8 cellular contexts compared by ENCODE assay signal in the genomic region with DNA sequence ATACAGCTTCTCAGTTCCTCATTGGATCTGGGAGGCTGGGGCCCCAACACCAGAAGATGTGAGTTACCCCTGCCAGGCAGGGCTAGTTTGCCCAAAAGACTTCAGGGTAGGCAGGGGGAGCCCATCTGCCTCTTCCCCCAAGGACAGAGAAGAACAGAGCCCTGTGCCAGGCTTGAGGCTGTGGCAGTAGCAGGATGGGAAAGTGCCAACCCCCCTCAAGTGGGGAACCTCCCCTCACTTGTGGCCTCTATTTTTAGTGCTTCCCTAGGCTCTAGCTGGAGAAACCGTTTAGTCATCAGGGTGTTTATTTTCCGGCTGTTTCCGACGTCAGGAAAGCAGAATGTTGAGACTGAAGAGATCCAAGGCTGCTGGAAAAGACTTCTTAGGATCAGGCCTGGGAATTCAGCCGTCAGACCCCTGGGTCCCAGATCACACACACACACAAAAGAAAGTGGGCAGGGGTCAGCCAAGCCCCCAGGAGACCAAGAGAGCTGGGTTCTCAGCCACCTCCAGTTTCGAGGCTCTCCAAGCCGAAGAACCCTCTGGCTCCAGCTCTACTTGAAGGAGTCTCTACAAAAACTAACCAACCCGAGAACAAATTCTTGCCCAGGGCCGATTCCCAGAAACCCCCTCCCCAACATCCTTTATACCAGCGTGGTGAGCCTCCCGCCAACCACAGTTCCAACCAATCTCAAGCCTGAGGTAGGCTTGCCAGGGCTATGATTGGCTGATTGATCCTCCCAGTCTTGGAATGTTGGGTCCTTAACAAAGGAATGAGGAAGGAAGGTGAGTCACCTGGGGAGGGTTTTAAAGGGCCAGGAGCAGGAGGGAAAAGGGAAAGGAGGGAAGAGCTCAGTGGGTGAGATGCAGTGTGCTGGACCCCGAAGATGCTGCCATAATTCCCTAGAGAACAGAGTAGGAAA. TPM values are rescaled to one million over a fixed set of nuclear protein-coding genes. Genes with fewer than 3 reads are reported as not detected.
DNase-seq lines count a peak whose midpoint lies in the region; ATAC-seq and TF ChIP-seq lines count a peak whose summit lies in the region.

No MANE protein-coding gene starts in this region.

- no peak overlapping the region for H4K8ac ChIP-seq in neuronal stem cell (ENCODE audit: low read depth, low read length)

- no peak overlapping the region for H2BK120ac ChIP-seq in neuronal stem cell (ENCODE audit: low read depth, low read length)

- peak overlapping the region; percentile 80 to 87 (median 86) for H3K4me3 Mint-ChIP-seq in CD4-positive, CD25-positive, alpha-beta regulatory T cell
- H3K4me3 Mint-ChIP-seq in activated T-helper 2 cell treated with anti-CD3 and anti-CD28 coated beads, Interferon-gamma antibody, Interleukin-2, Interleukin-4, amounts not matched to agents 10 μg/mL and 5 μg/mL and 100 μg/mL, durations not matched to agents 14 hours and 24 hours and 36 hours (ENCODE audit: low read depth) = peak overlapping the region; percentile 8

- ATAC-seq in CD4-positive, CD25-positive, alpha-beta regulatory T cell (ENCODE audit: low read depth in 2 of 2) = no peak
- no peak for ATAC-seq in GM21576 (IDR thresholded peaks at IDR 0.05; ENCODE audit: unreplicated experiment)

- H3K4me2 ChIP-seq in KMS-11 = peak overlapping the region; percentile 96; the same call in 1 of the 2 replicates
- H3K4me2 ChIP-seq in neuronal stem cell (ENCODE audit: insufficient read depth, low read length, poor library complexity, severe bottlenecking) = no peak overlapping the region

- WGBS in neuronal stem cell (ENCODE audit: extremely low coverage in 2 of 2, insufficient read length in 2 of 2, insufficient replicate concordance in 1 of 2), 2 donors = no CpG with 5 or more reads among the region's 12 CpGs

- no peak for DNase-seq in CD4-positive, CD25-positive, alpha-beta regulatory T cell
- no peak for DNase-seq in activated T-helper 2 cell treated with anti-CD3 and anti-CD28 coated beads, Interferon-gamma antibody, Interleukin-2, Interleukin-4, amounts not matched to agents 10 μg/mL and 5 μg/mL and 100 μg/mL, durations not matched to agents 14 hours and 24 hours and 36 hours (ENCODE audit: low spot score)
- DNase-seq in glomerular endothelial cell (ENCODE audit: extremely low read depth, low read depth, low spot score) (peak; percentile 92), neuronal stem cell (ENCODE audit: low spot score) (no peak), COR-L47 (lab: John Stamatoyannopoulos, UW) (no peak), GM13977 (ENCODE audit: low spot score) (no peak)

- H3K4me1 Mint-ChIP-seq in CD4-positive, CD25-positive, alpha-beta regulatory T cell = peaks cover 18 to 75% (median 57%) of the 10 kb centered on the region in 4 donors
- peaks cover 57% of the 10 kb centered on the region for H3K4me1 Mint-ChIP-seq in activated T-helper 2 cell treated with anti-CD3 and anti-CD28 coated beads, Interferon-gamma antibody, Interleukin-2, Interleukin-4, amounts not matched to agents 10 μg/mL and 5 μg/mL and 100 μg/mL, durations not matched to agents 14 hours and 24 hours and 36 hours (ENCODE audit: low read depth)

- in situ Hi-C loops in GM13977 (cut with MboI; ENCODE audit: low pct_unique_long_range_greater_than_20kb, low sequenced_read_pairs, unreplicated experiment) = no loop called here

- H3K27ac ChIP-seq in CD4-positive, CD25-positive, alpha-beta regulatory T cell (ENCODE audit: insufficient read depth, low read length, poor library complexity, severe bottlenecking) = peak overlapping the region; percentile 99
- H3K27ac ChIP-seq in KMS-11 (peak overlapping the region; percentile 79; the same call in 1 of the 2 replicates), neuronal stem cell (replicated peaks; ENCODE audit: low read length) (no peak overlapping the region)

- H3K18ac ChIP-seq in neuronal stem cell (ENCODE audit: low read length) = no peak overlapping the region

- peak overlapping the region; percentile 0 for H2AK5ac ChIP-seq in neuronal stem cell (ENCODE audit: low read depth, low read length)

- no peaks in the 10 kb centered on the region for H3K79me1 ChIP-seq in neuronal stem cell (ENCODE audit: low read depth, low read length)

- TF ChIP-seq CTCF in KMS-11 (conservative IDR thresholded peaks at IDR 0.05; ENCODE audit: low read depth, low read length) (no peak), GM13977 (IDR thresholded peaks at IDR 0.05; ENCODE audit: extremely low read depth, insufficient read depth, missing control alignments) (no peak)

- no peaks in the 10 kb centered on the region for H3K9me3 ChIP-seq in CD4-positive, CD25-positive, alpha-beta regulatory T cell (ENCODE audit: control insufficient read depth in 2 of 2, low read length in 2 of 2)
- no peaks in the 10 kb centered on the region for H3K9me3 ChIP-seq in neuronal stem cell (replicated peaks in 1 of 2; ENCODE audit: control insufficient read depth in 2 of 2, insufficient read depth in 1 of 2, low read depth in 1 of 2, low read length in 2 of 2)

- peaks cover 25% of the 10 kb centered on the region for H3K79me2 ChIP-seq in KMS-11 (ENCODE audit: insufficient read depth, low read depth)

- H2BK12ac ChIP-seq in neuronal stem cell (ENCODE audit: low read length) = peak overlapping the region; percentile 82

- peak overlapping the region; percentile 3; the same call in 1 of the 2 replicates for H2AFZ ChIP-seq in KMS-11 (ENCODE audit: low read depth)
- H2AFZ ChIP-seq in neuronal stem cell (ENCODE audit: low read length) = peak overlapping the region; percentile 49

- no peaks in the 10 kb centered on the region for H3K36me3 ChIP-seq in CD4-positive, CD25-positive, alpha-beta regulatory T cell (ENCODE audit: control insufficient read depth, insufficient read depth, low read length)
- no peaks in the 10 kb centered on the region; the same call in 1 of the 2 replicates for H3K36me3 ChIP-seq in KMS-11 (ENCODE audit: insufficient read depth)
- H3K36me3 ChIP-seq in neuronal stem cell (replicated peaks in 1 of 2; ENCODE audit: control insufficient read depth in 2 of 2, insufficient read depth in 2 of 2, low read length in 2 of 2) = no peaks in the 10 kb centered on the region

- peak overlapping the region; percentile 19 for H2BK5ac ChIP-seq in neuronal stem cell (ENCODE audit: low read length)

- peak overlapping the region; percentile 100 for H3K27ac Mint-ChIP-seq in CD4-positive, CD25-positive, alpha-beta regulatory T cell
- peak overlapping the region; percentile 90 for H3K27ac Mint-ChIP-seq in activated T-helper 2 cell treated with anti-CD3 and anti-CD28 coated beads, Interferon-gamma antibody, Interleukin-2, Interleukin-4, amounts not matched to agents 10 μg/mL and 5 μg/mL and 100 μg/mL, durations not matched to agents 14 hours and 24 hours and 36 hours

- intact Hi-C loops in activated T-helper 2 cell treated with anti-CD3 and anti-CD28 coated beads, Interferon-gamma antibody, Interleukin-2, Interleukin-4, amounts not matched to agents 10 μg/mL and 5 μg/mL and 100 μg/mL, durations not matched to agents 14 hours and 24 hours and 36 hours (cut with micrococcal nuclease) = loop anchor here (5.0 to 10.0 kb wide), 5 partner anchors 69 to 1241 kb away; partner anchors contain the start of genes IQGAP3, PMF1 and SCAMP3

- no peak overlapping the region for H3K23ac ChIP-seq in neuronal stem cell (ENCODE audit: low read depth, low read length, poor library complexity)

- no peak overlapping the region for H3K9ac ChIP-seq in KMS-11
- H3K9ac ChIP-seq in neuronal stem cell (ENCODE audit: low read depth, low read length, poor library complexity) = no peak overlapping the region

- no peak overlapping the region for H3K14ac ChIP-seq in neuronal stem cell (ENCODE audit: low read length)

- H2BK15ac ChIP-seq in neuronal stem cell (ENCODE audit: low read length) = no peak overlapping the region

- H3K4me1 ChIP-seq in CD4-positive, CD25-positive, alpha-beta regulatory T cell (ENCODE audit: control insufficient read depth, insufficient read depth, low read length, poor library complexity, severe bottlenecking) = peaks cover 74% of the 10 kb centered on the region
- H3K4me1 ChIP-seq in KMS-11 (ENCODE audit: low read depth, poor library complexity, severe bottlenecking) (peaks cover 71% of the 10 kb centered on the region), neuronal stem cell (ENCODE audit: control insufficient read depth in 2 of 2, insufficient read depth in 1 of 2, low read depth in 1 of 2, low read length in 2 of 2) (peaks cover 22 to 35% of the 10 kb centered on the region in 2 donors)

- peaks cover 13% of the 10 kb centered on the region for H3K27me3 Mint-ChIP-seq in CD4-positive, CD25-positive, alpha-beta regulatory T cell
- no peaks in the 10 kb centered on the region for H3K27me3 Mint-ChIP-seq in activated T-helper 2 cell treated with anti-CD3 and anti-CD28 coated beads, Interferon-gamma antibody, Interleukin-2, Interleukin-4, amounts not matched to agents 10 μg/mL and 5 μg/mL and 100 μg/mL, durations not matched to agents 14 hours and 24 hours and 36 hours (ENCODE audit: low read depth)

- peak overlapping the region; percentile 56 for H3K4me3 ChIP-seq in CD4-positive, CD25-positive, alpha-beta regulatory T cell (ENCODE audit: low read depth, low read length)
- H3K4me3 ChIP-seq in KMS-11 (IDR thresholded peaks at IDR 0.05; ENCODE audit: insufficient read depth, low read depth, low read length) = no peak overlapping the region
- H3K4me3 ChIP-seq in neuronal stem cell (ENCODE audit: low read length in 2 of 2) = no peak overlapping the region

- no peak overlapping the region for H4K91ac ChIP-seq in neuronal stem cell (ENCODE audit: low read depth, low read length, poor library complexity)

- no peaks in the 10 kb centered on the region for H3K9me3 Mint-ChIP-seq in CD4-positive, CD25-positive, alpha-beta regulatory T cell
- H3K9me3 Mint-ChIP-seq in activated T-helper 2 cell treated with anti-CD3 and anti-CD28 coated beads, Interferon-gamma antibody, Interleukin-2, Interleukin-4, amounts not matched to agents 10 μg/mL and 5 μg/mL and 100 μg/mL, durations not matched to agents 14 hours and 24 hours and 36 hours = no peaks in the 10 kb centered on the region

- H3K4ac ChIP-seq in neuronal stem cell (ENCODE audit: low read length) = no peak overlapping the region

- H3K27me3 ChIP-seq in CD4-positive, CD25-positive, alpha-beta regulatory T cell (ENCODE audit: control insufficient read depth, insufficient read depth, low read length) = no peaks in the 10 kb centered on the region
- no peaks in the 10 kb centered on the region for H3K27me3 ChIP-seq in KMS-11 (ENCODE audit: insufficient read depth, low read depth)
- peaks cover 0 to 4% (median 0%) of the 10 kb centered on the region in 3 experiments for H3K27me3 ChIP-seq in neuronal stem cell (ENCODE audit: control insufficient read depth in 3 of 3, insufficient read depth in 3 of 3, low read depth in 1 of 3, low read length in 3 of 3)

- peaks cover 4% of the 10 kb centered on the region for H3K36me3 Mint-ChIP-seq in CD4-positive, CD25-positive, alpha-beta regulatory T cell
- peaks cover 10% of the 10 kb centered on the region for H3K36me3 Mint-ChIP-seq in activated T-helper 2 cell treated with anti-CD3 and anti-CD28 coated beads, Interferon-gamma antibody, Interleukin-2, Interleukin-4, amounts not matched to agents 10 μg/mL and 5 μg/mL and 100 μg/mL, durations not matched to agents 14 hours and 24 hours and 36 hours (ENCODE audit: low read depth)

- no peaks in the 10 kb centered on the region; the same call in 1 of the 2 replicates for H4K20me1 ChIP-seq in KMS-11 (ENCODE audit: insufficient read depth)

RNA-seq across cellular contexts. Expression of gene MEF2D, which starts 2.4 kb away (rescaled TPM):
- total RNA-seq in CD4-positive, CD25-positive, alpha-beta regulatory T cell = 186 TPM
- 10 to 100 TPM in 1 of 4 donors, 1 to 10 TPM in 3; 4.6 to 11.5 (median 6.4) TPM for polyA plus RNA-seq in CD4-positive, CD25-positive, alpha-beta regulatory T cell
- total RNA-seq in activated T-helper 2 cell treated with anti-CD3 and anti-CD28 coated beads, Interferon-gamma antibody, Interleukin-2, Interleukin-4, amounts not matched to agents 10 μg/mL and 5 μg/mL and 100 μg/mL, durations not matched to agents 14 hours and 24 hours and 36 hours = 37.9 and 42.1 TPM in 2 replicates
- 41.5 and 67.0 TPM in 2 replicates for total RNA-seq in glomerular endothelial cell
- polyA plus RNA-seq in neuronal stem cell (2013, experiment 1 of 2) = 8.4 TPM
- 9.2 TPM for polyA plus RNA-seq in neuronal stem cell (2013, experiment 2 of 2)
